Comparison of ENCODE assay signal across 8 cellular contexts in the genomic region with DNA sequence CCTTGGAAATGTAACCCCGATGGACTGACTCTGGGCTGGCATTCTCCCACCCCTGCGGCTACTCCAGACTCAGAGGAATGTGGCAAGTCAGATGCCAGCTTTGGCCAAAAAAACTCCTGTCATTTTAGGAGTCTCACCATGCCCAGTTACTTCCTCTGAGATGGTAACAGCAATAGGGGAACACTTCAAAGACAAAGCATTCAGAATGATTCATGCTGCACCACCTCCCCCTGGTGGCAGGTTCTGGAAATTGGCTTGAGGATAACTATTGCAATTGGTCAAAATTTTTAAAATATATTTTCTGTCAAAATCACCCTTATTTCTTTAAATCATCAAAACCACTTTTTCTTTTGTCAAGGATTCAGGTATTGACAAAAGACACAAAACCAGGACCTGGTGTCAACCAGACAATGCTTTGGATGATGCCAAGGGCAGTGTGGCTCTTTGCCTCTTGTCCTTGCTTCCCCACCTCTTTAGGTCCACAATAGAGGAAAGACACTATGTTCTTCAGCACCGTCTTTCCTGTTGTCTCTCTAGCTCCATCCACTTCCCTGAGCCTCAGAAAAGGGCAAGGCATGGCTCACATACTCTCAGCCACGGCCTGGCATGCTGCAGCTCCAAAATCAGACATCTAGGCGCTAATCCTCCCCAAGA. TPM values are rescaled to one million over a fixed set of nuclear protein-coding genes. Genes with fewer than 3 reads are reported as not detected.
DNase-seq lines count a peak whose midpoint lies in the region; ATAC-seq and TF ChIP-seq lines count a peak whose summit lies in the region.

No MANE protein-coding gene starts in this region.

- H3K36me3 ChIP-seq in DND-41 (ENCODE audit: insufficient read depth, low read length) (peaks cover 44% of the 10 kb centered on the region), Loucy (ENCODE audit: insufficient read depth, low read length) (no peaks in the 10 kb centered on the region; the same call in 1 of the 2 replicates), thyroid gland (peaks cover 18 to 27% of the 10 kb centered on the region in 2 donors)

- H3K27ac ChIP-seq in DND-41 (ENCODE audit: low read length) (no peak overlapping the region), thyroid gland (no peak overlapping the region)

- H3K4me2 ChIP-seq in DND-41 (ENCODE audit: insufficient read depth, low read length) (no peak overlapping the region), Loucy (ENCODE audit: low read depth, low read length, poor library complexity, severe bottlenecking) (no peak overlapping the region)

- intact Hi-C loops in thyroid gland (cut with DNase I) = loop anchor here (5.0 kb wide), 1 partner anchor 230 kb away; no protein-coding TSS in a partner anchor

- H3F3A ChIP-seq in Loucy (ENCODE audit: low read depth) = no peaks in the 10 kb centered on the region

- H3K4me1 ChIP-seq in DND-41 (ENCODE audit: insufficient read depth, low read length) = no peaks in the 10 kb centered on the region
- no peaks in the 10 kb centered on the region for H3K4me1 ChIP-seq in Loucy (ENCODE audit: insufficient read depth, low read length, poor library complexity, severe bottlenecking)
- H3K4me1 ChIP-seq in thyroid gland = no peaks in the 10 kb centered on the region

- H2AFZ ChIP-seq in DND-41 (ENCODE audit: low read depth, low read length) (no peak overlapping the region), Loucy (ENCODE audit: low read length) (no peak overlapping the region)

- H4K20me1 ChIP-seq in DND-41 (ENCODE audit: insufficient read depth, low read length) (peaks cover 19% of the 10 kb centered on the region), Loucy (ENCODE audit: insufficient read depth, low read length, poor library complexity, severe bottlenecking) (no peaks in the 10 kb centered on the region)

- H3K79me2 ChIP-seq in DND-41 (ENCODE audit: insufficient read depth, low read length) (no peaks in the 10 kb centered on the region), Loucy (ENCODE audit: insufficient read depth, low read length) (no peaks in the 10 kb centered on the region)

- DNase-seq in DND-41 (peak; percentile 75), RPMI8226 (peak; percentile 78), fibroblast of the aortic adventitia (ENCODE audit: low read depth) (peak; percentile 82), nucleus accumbens (lab: John Stamatoyannopoulos, UW) (peak in 48 of 56 donors; percentile 3 to 89 (median 36)), thyroid gland (peak; percentile 65 to 69)
- peak; percentile 54 to 58 for DNase-seq in activated T-helper 1 cell treated with anti-CD3 and anti-CD28 coated beads, Interleukin-2, amount 50 U/mL, for 16 hours (ENCODE audit: low read depth in 1 of 2, low spot score in 1 of 2)

- H3K9me2 ChIP-seq in Loucy (replicated peaks; ENCODE audit: low read depth, low read length) = no peaks in the 10 kb centered on the region

- H3K4me3 ChIP-seq in DND-41 (ENCODE audit: low read depth in 1 of 2, low read length in 2 of 2) = no peak overlapping the region
- H3K4me3 ChIP-seq in Loucy (ENCODE audit: low read length, poor library complexity, severe bottlenecking) = no peak overlapping the region
- no peak overlapping the region for H3K4me3 ChIP-seq in fibroblast of the aortic adventitia (ENCODE audit: low read depth, low read length)
- H3K4me3 ChIP-seq in thyroid gland (replicated peaks in 1 of 3) = no peak overlapping the region

- TF ChIP-seq CTCF in DND-41 (IDR thresholded peaks at IDR 0.05; ENCODE audit: borderline replicate concordance, extremely low read depth, low read length, poor library complexity, severe bottlenecking) = peak; percentile 88
- peak; percentile 95 for TF ChIP-seq CTCF in Loucy (conservative IDR thresholded peaks at IDR 0.05; ENCODE audit: low read length)
- peak; percentile 86 for TF ChIP-seq CTCF in fibroblast of the aortic adventitia (IDR thresholded peaks at IDR 0.05; ENCODE audit: insufficient read depth, low read length)
- peak; percentile 59 to 87 (median 78) for TF ChIP-seq CTCF in thyroid gland (IDR thresholded peaks at IDR 0.05)

- peak; percentile 86 for ATAC-seq in DND-41 (ENCODE audit: insufficient read depth, low read depth)
- ATAC-seq in HG02642 (IDR thresholded peaks at IDR 0.05; ENCODE audit: poor library complexity, unreplicated experiment) = no peak

- H3K9ac ChIP-seq in DND-41 (ENCODE audit: low read depth, low read length) (no peak overlapping the region), Loucy (ENCODE audit: low read depth, low read length, poor library complexity, severe bottlenecking) (no peak overlapping the region)

- no peak for TF ChIP-seq POLR2A in thyroid gland (IDR thresholded peaks at IDR 0.05)

- 69 to 77% methylated on average over 5 of the region's 5 CpGs for WGBS in thyroid gland, 2 donors

- H3K9me3 ChIP-seq in DND-41 (ENCODE audit: insufficient read depth, low read length, severe bottlenecking) (no peaks in the 10 kb centered on the region), Loucy (ENCODE audit: insufficient read depth, low read depth, low read length) (no peaks in the 10 kb centered on the region), thyroid gland (no peaks in the 10 kb centered on the region)

- H3K27me3 ChIP-seq in DND-41 (ENCODE audit: insufficient read depth, low read length, poor library complexity) = peaks cover 6% of the 10 kb centered on the region
- no peaks in the 10 kb centered on the region for H3K27me3 ChIP-seq in Loucy (ENCODE audit: insufficient read depth, low read length, poor library complexity, severe bottlenecking)
- no peaks in the 10 kb centered on the region for H3K27me3 ChIP-seq in thyroid gland

RNA-seq across cellular contexts. Expression of a gene that starts 9.9 kb away (rescaled TPM):
- total RNA-seq in fibroblast of the aortic adventitia (ENCODE audit: low replicate concordance) = 0.25 and 12.8 TPM in 2 replicates
- total RNA-seq in thyroid gland = 1 to 10 TPM in 2 of 4 donors, under 1 TPM in 2; 0.33 to 1.2 (median 0.81) TPM

RNA-seq across cellular contexts. Expression of a gene that starts 47.8 kb away (rescaled TPM):
- total RNA-seq in fibroblast of the aortic adventitia (ENCODE audit: low replicate concordance) (0.49 TPM in 1 of 2 replicates, not detected in the other), thyroid gland (under 1 TPM in 1 of 4 donors, not detected in 3; 0.44 TPM)
